ENCODE assay signal across 1 cellular context in genomic region chr6:73519943-73520687, GRCh38.
TF ChIP-seq lines count a peak whose summit lies in the region.

No MANE protein-coding gene starts in this region.

TF ChIP-seq in K562, 482 proteins besides CTCF, POLR2A, EP300 and RAD21 (continued from another document and continues in another):
- TF ChIP-seq PREB (CRISPR knock-in tag; IDR thresholded peaks at IDR 0.05) (peak; percentile 18), ZNF232 (CRISPR knock-in tag; IDR thresholded peaks at IDR 0.05) (peak; percentile 17), SMARCE1 (IDR thresholded peaks at IDR 0.05) (0 out of 2 replicates have a peak, but pooled peaks have one; percentile 21), TCF7 (IDR thresholded peaks at IDR 0.05; ENCODE audit: borderline replicate concordance) (no peak), HNRNPL (IDR thresholded peaks at IDR 0.05; ENCODE audit: low read depth, low read length) (peak; percentile 97), MIER1 (IDR thresholded peaks at IDR 0.05; ENCODE audit: low read depth) (no peak), TCF3 (CRISPR knock-in tag; IDR thresholded peaks at IDR 0.05) (no peak), HNRNPUL1 (IDR thresholded peaks at IDR 0.05; ENCODE audit: low read length) (peak; percentile 92), ZNF41 (CRISPR knock-in tag; conservative IDR thresholded peaks at IDR 0.05) (no peak), STAG1 (CRISPR knock-in tag; IDR thresholded peaks at IDR 0.05; ENCODE audit: borderline replicate concordance) (peak; percentile 22; the same call in 1 of the 2 replicates), POLR2AphosphoS5 (IDR thresholded peaks at IDR 0.05; ENCODE audit: control insufficient read depth, insufficient read depth, low read depth, low read length) (peak; percentile 85; the same call in 1 of the 2 replicates), MXI1 (IDR thresholded peaks at IDR 0.05; ENCODE audit: low read depth, low read length) (peak; percentile 37; the same call in 1 of the 2 replicates), NR2F6 (CRISPR knock-in tag; IDR thresholded peaks at IDR 0.05) (no peak), PHB (CRISPR knock-in tag; IDR thresholded peaks at IDR 0.05) (peak; percentile 50; the same call in 1 of the 2 replicates), ESRRA (IDR thresholded peaks at IDR 0.05; ENCODE audit: borderline replicate concordance, low read depth) (no peak), SNAPC5 (CRISPR knock-in tag; IDR thresholded peaks at IDR 0.05) (no peak), TOE1 (IDR thresholded peaks at IDR 0.05; ENCODE audit: borderline replicate concordance) (no peak), TOE1 (CRISPR knock-in tag; IDR thresholded peaks at IDR 0.05; ENCODE audit: borderline replicate concordance, low read depth) (peak; percentile 19; the same call in 1 of the 2 replicates), ZNF311 (CRISPR knock-in tag; IDR thresholded peaks at IDR 0.05) (no peak), CEBPB (tag; IDR thresholded peaks at IDR 0.05) (no peak), ZFP30 (CRISPR knock-in tag; IDR thresholded peaks at IDR 0.05; ENCODE audit: borderline replicate concordance) (no peak), NFE2L1 (tag; IDR thresholded peaks at IDR 0.05; ENCODE audit: borderline replicate concordance, low read depth) (no peak), ZNF589 (CRISPR knock-in tag; IDR thresholded peaks at IDR 0.05; ENCODE audit: low read depth) (peak; percentile 35; the same call in 1 of the 2 replicates), SRSF7 (optimal IDR thresholded peaks at IDR 0.05; ENCODE audit: low read depth, low read length) (peak; percentile 63), TEAD1 (CRISPR knock-in tag; IDR thresholded peaks at IDR 0.05) (peak in 1 of 2 experiments; percentile 59; a peak in 2 of 4 replicates), ZC3H8 (IDR thresholded peaks at IDR 0.05) (no peak), RBM15 (IDR thresholded peaks at IDR 0.05; ENCODE audit: insufficient read depth, low read length) (0 out of 2 replicates have a peak, but pooled peaks have one; percentile 37), IRF1 (CRISPR knock-in tag; IDR thresholded peaks at IDR 0.05; ENCODE audit: borderline replicate concordance) (no peak), MAZ (CRISPR knock-in tag; conservative IDR thresholded peaks at IDR 0.05 in 1 of 2, IDR thresholded peaks at IDR 0.05 in 1 of 2) (peak in 1 of 2 experiments; percentile 55; a peak in 2 of 4 replicates), ZSCAN32 (CRISPR knock-in tag; IDR thresholded peaks at IDR 0.05) (peak; percentile 41; the same call in 1 of the 2 replicates), ZNF583 (CRISPR knock-in tag; IDR thresholded peaks at IDR 0.05) (peak; percentile 73; the same call in 1 of the 2 replicates), ZNF695 (CRISPR knock-in tag; IDR thresholded peaks at IDR 0.05) (0 out of 2 replicates have a peak, but pooled peaks have one; percentile 15), TEAD4 (IDR thresholded peaks at IDR 0.05; ENCODE audit: low read length) (peak; percentile 65), TEAD4 (CRISPR knock-in tag; IDR thresholded peaks at IDR 0.05; ENCODE audit: borderline replicate concordance) (no peak), KLF1 (tag; IDR thresholded peaks at IDR 0.05) (no peak), NELFE (IDR thresholded peaks at IDR 0.05; ENCODE audit: insufficient read depth, insufficient read length) (no peak), DNMT1 (IDR thresholded peaks at IDR 0.05) (no peak), MECOM (CRISPR knock-in tag; IDR thresholded peaks at IDR 0.05) (no peak), HDAC8 (tag; IDR thresholded peaks at IDR 0.05) (no peak; the same call in 1 of the 2 replicates)
- TF ChIP-seq, protein P1, sequence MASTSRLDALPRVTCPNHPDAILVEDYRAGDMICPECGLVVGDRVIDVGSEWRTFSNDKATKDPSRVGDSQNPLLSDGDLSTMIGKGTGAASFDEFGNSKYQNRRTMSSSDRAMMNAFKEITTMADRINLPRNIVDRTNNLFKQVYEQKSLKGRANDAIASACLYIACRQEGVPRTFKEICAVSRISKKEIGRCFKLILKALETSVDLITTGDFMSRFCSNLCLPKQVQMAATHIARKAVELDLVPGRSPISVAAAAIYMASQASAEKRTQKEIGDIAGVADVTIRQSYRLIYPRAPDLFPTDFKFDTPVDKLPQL (IDR thresholded peaks at IDR 0.05; ENCODE audit: extremely low read depth, insufficient read length), result no peak
- TF ChIP-seq, protein P2, sequence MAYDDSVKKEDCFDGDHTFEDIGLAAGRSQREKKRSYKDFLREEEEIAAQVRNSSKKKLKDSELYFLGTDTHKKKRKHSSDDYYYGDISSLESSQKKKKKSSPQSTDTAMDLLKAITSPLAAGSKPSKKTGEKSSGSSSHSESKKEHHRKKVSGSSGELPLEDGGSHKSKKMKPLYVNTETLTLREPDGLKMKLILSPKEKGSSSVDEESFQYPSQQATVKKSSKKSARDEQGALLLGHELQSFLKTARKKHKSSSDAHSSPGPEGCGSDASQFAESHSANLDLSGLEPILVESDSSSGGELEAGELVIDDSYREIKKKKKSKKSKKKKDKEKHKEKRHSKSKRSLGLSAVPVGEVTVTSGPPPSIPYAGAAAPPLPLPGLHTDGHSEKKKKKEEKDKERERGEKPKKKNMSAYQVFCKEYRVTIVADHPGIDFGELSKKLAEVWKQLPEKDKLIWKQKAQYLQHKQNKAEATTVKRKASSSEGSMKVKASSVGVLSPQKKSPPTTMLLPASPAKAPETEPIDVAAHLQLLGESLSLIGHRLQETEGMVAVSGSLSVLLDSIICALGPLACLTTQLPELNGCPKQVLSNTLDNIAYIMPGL (CRISPR knock-in tag; IDR thresholded peaks at IDR 0.05), result peak; percentile 91
- TF ChIP-seq, protein P3, sequence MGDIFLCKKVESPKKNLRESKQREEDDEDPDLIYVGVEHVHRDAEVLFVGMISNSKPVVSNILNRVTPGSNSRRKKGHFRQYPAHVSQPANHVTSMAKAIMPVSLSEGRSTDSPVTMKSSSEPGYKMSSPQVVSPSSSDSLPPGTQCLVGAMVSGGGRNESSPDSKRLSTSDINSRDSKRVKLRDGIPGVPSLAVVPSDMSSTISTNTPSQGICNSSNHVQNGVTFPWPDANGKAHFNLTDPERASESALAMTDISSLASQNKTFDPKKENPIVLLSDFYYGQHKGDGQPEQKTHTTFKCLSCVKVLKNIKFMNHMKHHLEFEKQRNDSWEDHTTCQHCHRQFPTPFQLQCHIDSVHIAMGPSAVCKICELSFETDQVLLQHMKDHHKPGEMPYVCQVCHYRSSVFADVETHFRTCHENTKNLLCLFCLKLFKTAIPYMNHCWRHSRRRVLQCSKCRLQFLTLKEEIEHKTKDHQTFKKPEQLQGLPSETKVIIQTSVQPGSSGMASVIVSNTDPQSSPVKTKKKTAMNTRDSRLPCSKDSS (IDR thresholded peaks at IDR 0.05; ENCODE audit: low read depth, partially characterized antibody), result no peak
- TF ChIP-seq, protein P4, sequence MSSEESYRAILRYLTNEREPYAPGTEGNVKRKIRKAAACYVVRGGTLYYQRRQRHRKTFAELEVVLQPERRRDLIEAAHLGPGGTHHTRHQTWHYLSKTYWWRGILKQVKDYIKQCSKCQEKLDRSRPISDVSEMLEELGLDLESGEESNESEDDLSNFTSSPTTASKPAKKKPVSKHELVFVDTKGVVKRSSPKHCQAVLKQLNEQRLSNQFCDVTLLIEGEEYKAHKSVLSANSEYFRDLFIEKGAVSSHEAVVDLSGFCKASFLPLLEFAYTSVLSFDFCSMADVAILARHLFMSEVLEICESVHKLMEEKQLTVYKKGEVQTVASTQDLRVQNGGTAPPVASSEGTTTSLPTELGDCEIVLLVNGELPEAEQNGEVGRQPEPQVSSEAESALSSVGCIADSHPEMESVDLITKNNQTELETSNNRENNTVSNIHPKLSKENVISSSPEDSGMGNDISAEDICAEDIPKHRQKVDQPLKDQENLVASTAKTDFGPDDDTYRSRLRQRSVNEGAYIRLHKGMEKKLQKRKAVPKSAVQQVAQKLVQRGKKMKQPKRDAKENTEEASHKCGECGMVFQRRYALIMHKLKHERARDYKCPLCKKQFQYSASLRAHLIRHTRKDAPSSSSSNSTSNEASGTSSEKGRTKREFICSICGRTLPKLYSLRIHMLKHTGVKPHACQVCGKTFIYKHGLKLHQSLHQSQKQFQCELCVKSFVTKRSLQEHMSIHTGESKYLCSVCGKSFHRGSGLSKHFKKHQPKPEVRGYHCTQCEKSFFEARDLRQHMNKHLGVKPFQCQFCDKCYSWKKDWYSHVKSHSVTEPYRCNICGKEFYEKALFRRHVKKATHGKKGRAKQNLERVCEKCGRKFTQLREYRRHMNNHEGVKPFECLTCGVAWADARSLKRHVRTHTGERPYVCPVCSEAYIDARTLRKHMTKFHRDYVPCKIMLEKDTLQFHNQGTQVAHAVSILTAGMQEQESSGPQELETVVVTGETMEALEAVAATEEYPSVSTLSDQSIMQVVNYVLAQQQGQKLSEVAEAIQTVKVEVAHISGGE (CRISPR knock-in tag; IDR thresholded peaks at IDR 0.05), result peak in 1 of 3 experiments; percentile 63; a peak in 1 of 6 replicates
- TF ChIP-seq, protein P5, sequence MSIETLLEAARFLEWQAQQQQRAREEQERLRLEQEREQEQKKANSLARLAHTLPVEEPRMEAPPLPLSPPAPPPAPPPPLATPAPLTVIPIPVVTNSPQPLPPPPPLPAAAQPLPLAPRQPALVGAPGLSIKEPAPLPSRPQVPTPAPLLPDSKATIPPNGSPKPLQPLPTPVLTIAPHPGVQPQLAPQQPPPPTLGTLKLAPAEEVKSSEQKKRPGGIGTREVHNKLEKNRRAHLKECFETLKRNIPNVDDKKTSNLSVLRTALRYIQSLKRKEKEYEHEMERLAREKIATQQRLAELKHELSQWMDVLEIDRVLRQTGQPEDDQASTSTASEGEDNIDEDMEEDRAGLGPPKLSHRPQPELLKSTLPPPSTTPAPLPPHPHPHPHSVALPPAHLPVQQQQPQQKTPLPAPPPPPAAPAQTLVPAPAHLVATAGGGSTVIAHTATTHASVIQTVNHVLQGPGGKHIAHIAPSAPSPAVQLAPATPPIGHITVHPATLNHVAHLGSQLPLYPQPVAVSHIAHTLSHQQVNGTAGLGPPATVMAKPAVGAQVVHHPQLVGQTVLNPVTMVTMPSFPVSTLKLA (conservative IDR thresholded peaks at IDR 0.05), result no peak
- TF ChIP-seq, protein P6, sequence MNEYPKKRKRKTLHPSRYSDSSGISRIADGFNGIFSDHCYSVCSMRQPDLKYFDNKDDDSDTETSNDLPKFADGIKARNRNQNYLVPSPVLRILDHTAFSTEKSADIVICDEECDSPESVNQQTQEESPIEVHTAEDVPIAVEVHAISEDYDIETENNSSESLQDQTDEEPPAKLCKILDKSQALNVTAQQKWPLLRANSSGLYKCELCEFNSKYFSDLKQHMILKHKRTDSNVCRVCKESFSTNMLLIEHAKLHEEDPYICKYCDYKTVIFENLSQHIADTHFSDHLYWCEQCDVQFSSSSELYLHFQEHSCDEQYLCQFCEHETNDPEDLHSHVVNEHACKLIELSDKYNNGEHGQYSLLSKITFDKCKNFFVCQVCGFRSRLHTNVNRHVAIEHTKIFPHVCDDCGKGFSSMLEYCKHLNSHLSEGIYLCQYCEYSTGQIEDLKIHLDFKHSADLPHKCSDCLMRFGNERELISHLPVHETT (CRISPR knock-in tag; conservative IDR thresholded peaks at IDR 0.05 in 1 of 2, IDR thresholded peaks at IDR 0.05 in 1 of 2), result peak in 1 of 2 experiments; percentile 75; a peak in 1 of 4 replicates
- TF ChIP-seq, protein P7, sequence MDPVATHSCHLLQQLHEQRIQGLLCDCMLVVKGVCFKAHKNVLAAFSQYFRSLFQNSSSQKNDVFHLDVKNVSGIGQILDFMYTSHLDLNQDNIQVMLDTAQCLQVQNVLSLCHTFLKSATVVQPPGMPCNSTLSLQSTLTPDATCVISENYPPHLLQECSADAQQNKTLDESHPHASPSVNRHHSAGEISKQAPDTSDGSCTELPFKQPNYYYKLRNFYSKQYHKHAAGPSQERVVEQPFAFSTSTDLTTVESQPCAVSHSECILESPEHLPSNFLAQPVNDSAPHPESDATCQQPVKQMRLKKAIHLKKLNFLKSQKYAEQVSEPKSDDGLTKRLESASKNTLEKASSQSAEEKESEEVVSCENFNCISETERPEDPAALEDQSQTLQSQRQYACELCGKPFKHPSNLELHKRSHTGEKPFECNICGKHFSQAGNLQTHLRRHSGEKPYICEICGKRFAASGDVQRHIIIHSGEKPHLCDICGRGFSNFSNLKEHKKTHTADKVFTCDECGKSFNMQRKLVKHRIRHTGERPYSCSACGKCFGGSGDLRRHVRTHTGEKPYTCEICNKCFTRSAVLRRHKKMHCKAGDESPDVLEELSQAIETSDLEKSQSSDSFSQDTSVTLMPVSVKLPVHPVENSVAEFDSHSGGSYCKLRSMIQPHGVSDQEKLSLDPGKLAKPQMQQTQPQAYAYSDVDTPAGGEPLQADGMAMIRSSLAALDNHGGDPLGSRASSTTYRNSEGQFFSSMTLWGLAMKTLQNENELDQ (CRISPR knock-in tag; IDR thresholded peaks at IDR 0.05; ENCODE audit: borderline replicate concordance), result no peak
